ENCODE assay signal across 9 cellular contexts in the genomic region with DNA sequence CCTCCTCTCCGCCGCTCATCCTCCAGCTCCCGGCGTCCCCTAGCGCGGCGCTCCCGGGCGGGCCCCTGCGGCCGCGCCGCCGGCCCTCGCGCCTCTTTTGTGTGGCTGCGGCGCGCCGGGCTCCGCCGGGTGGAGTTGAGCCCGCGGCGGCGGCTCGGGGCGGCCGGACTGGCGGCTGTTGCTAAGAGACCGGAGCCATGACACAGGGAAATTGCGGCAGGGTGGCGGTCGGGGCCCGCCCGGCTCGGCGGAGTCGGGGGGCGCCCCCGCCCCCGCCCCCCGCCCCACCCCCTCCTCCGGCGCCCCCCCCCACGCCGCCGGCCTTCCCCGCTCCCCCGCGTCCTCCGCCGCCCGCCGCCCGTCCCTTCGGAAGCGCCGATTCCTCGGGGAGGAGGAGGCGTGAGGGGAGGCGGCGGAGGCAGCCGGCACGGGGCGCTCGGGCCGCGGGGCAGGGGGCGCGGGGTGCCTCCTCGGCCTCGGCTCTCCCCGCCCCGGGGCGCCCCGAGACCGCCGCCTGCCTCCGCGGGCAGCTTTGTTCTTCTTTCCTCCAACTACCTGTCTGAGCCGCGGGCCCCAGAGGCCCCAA. TPM values are rescaled to one million over a fixed set of nuclear protein-coding genes. Genes with fewer than 3 reads are reported as not detected.
DNase-seq lines count a peak whose midpoint lies in the region; ATAC-seq, FAIRE-seq and TF ChIP-seq lines count a peak whose summit lies in the region.
"Had no signal": no experiment of that assay in that cellular context is flagged by ENCODE, and none has a peak within 500 bp of the region (broad histone marks: within the 10 kb centered on the region; RNA-seq: fewer than 3 reads in every experiment).

A gene (minus strand): TSS at position 223 of the 586 bp plus-strand sequence. CDS start 3,459 bp downstream, outside the sequence.

- FAIRE-seq in pancreas (lab: Jason Lieb, UNC) = no peak
- FAIRE-seq: G401.6 had no signal

- peak within 1 kb of the TSS in 2 of 4 donors; percentile 62 to 67 for H3K27ac ChIP-seq in gastroesophageal sphincter
- no peak within 1 kb of the TSS for H3K27ac ChIP-seq in pancreas

- H3K27me3 ChIP-seq in gastroesophageal sphincter (peaks cover 96% of the 10 kb centered on the region), pancreas (peaks cover 0 to 14% (median 6%) of the 10 kb centered on the region in 4 donors)

- H3K4me3 ChIP-seq in gastroesophageal sphincter (peak within 1 kb of the TSS; percentile 31 to 56), pancreas (peak within 1 kb of the TSS; percentile 12 to 53 (median 29))

- DNase-seq in activated CD8-positive, alpha-beta memory T cell treated with anti-CD3 and anti-CD28 coated beads, Interleukin-2, amount 50 U/mL, for 48 hours = peak; percentile 51
- no peak for DNase-seq in activated CD8-positive, alpha-beta memory T cell treated with anti-CD3 and anti-CD28 coated beads, Interleukin-2, amount 50 U/mL, for 4 hours
- DNase-seq in NCI-H69 (lab: John Stamatoyannopoulos, UW) = peak; percentile 91
- DNase-seq in pancreas = peak in 3 of 6 donors; percentile 23 to 75 (median 34)
- no peak for DNase-seq in HCEC 1CT

- no peaks in the 10 kb centered on the region for H3K9me3 ChIP-seq in gastroesophageal sphincter
- no peaks in the 10 kb centered on the region for H3K9me3 ChIP-seq in pancreas

- intact Hi-C loops in pancreas (cut with DNase I) = no loop called here

- TF ChIP-seq EP300 in gastroesophageal sphincter (IDR thresholded peaks at IDR 0.05) = no peak

- TF ChIP-seq CTCF in gastroesophageal sphincter (IDR thresholded peaks at IDR 0.05) (no peak), pancreas (IDR thresholded peaks at IDR 0.05) (no peak)

- H3K4me1 ChIP-seq in gastroesophageal sphincter = peaks cover 0 to 35% (median 15%) of the 10 kb centered on the region in 3 donors
- no peaks in the 10 kb centered on the region for H3K4me1 ChIP-seq in pancreas

- no CpG with 5 or more reads among the region's 83 CpGs for WGBS in gastroesophageal sphincter (ENCODE audit: low coverage in 1 of 2), 2 donors
- WGBS in pancreas, 2 donors = 1 to 2% methylated on average over 29 to 76 of the region's 83 CpGs

- ATAC-seq in gastroesophageal sphincter (peak; percentile 41), pancreas (peak in 3 of 4 donors; percentile 31 to 41 (median 40)), GM18858 (IDR thresholded peaks at IDR 0.05; ENCODE audit: unreplicated experiment) (no peak), HG02981 (IDR thresholded peaks at IDR 0.05; ENCODE audit: unreplicated experiment) (no peak)

- H3K36me3 ChIP-seq in gastroesophageal sphincter = no peaks in the 10 kb centered on the region
- H3K36me3 ChIP-seq in pancreas = no peaks in the 10 kb centered on the region

- TF ChIP-seq POLR2A in gastroesophageal sphincter (IDR thresholded peaks at IDR 0.05) = no peak

RNA-seq across cellular contexts. Expression of the gene that starts here (rescaled TPM):
- total RNA-seq in gastroesophageal sphincter (under 1 TPM; under 0.01 to 0.16 (median 0.13) TPM), pancreas (under 1 TPM in 4 of 6 donors, not detected in 2; under 0.01 to 0.37 (median 0.15) TPM)
- under 1 TPM; under 0.01 to 0.02 TPM for polyA plus RNA-seq in pancreas

Comparison
In these comparisons a context has a peak if more than half of its experiments do, and no peak if none do; other contexts are left out.
1. DNase-seq: peak in activated CD8-positive, alpha-beta memory T cell treated with anti-CD3 and anti-CD28 coated beads, Interleukin-2, amount 50 U/mL, for 48 hours (single experiment) and NCI-H69 (single experiment); none in activated CD8-positive, alpha-beta memory T cell treated with anti-CD3 and anti-CD28 coated beads, Interleukin-2, amount 50 U/mL, for 4 hours (single experiment) and HCEC 1CT (single experiment).
2. Peak in ATAC-seq and H3K4me3 ChIP-seq in gastroesophageal sphincter; RNA of the gene not detected or under 1 TPM.
3. Peak in ATAC-seq and H3K4me3 ChIP-seq in pancreas; RNA of the gene not detected or under 1 TPM.